Comparison of ENCODE assay signal across 10 cellular contexts in the genomic region with DNA sequence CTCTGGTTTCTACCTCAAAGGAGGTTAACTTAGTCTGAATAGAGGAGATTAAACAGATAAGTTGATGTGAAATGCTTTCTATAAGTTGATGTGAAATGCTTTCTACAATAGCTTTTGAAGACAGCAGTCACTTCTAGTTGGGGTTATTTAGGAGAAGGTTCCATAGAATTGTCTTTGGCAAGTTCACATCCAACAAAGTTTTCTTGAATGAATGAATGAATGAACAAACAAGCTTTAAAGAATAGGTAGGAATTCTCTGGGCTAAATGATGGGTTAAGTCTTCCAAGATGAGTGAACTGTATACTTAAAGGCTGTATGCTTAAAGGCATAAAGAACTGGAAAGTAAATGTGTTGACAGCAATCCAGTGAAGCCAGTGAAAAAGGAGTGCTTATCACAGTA. TPM values are rescaled to one million over a fixed set of nuclear protein-coding genes. Genes with fewer than 3 reads are reported as not detected.
DNase-seq lines count a peak whose midpoint lies in the region; ATAC-seq, FAIRE-seq and TF ChIP-seq lines count a peak whose summit lies in the region.
"Had no signal": no experiment of that assay in that cellular context is flagged by ENCODE, and none has a peak within 500 bp of the region (broad histone marks: within the 10 kb centered on the region; RNA-seq: fewer than 3 reads in every experiment).

No MANE protein-coding gene starts in this region.

- no peaks in the 10 kb centered on the region for H3K9me3 ChIP-seq in DND-41 (ENCODE audit: insufficient read depth, low read length, severe bottlenecking)
- no peaks in the 10 kb centered on the region for H3K9me3 ChIP-seq in neural cell (ENCODE audit: low read length)
- H3K9me3 ChIP-seq: SJSA1 had no signal

- H3K4me3 ChIP-seq in DND-41 (ENCODE audit: low read depth in 1 of 2, low read length in 2 of 2): peak overlapping the region in 1 of 2 experiments; percentile 78; a peak in 3 of 4 replicates
- peak overlapping the region; percentile 99 for H3K4me3 ChIP-seq in NB4 (ENCODE audit: low read depth, low read length)
- peak overlapping the region; percentile 9 for H3K4me3 ChIP-seq in choroid plexus epithelial cell (ENCODE audit: low read depth, low read length)
- H3K4me3 ChIP-seq in neural cell (ENCODE audit: low read length): peak overlapping the region; percentile 82

- no peak for DNase-seq in DND-41
- DNase-seq in NB4 (ENCODE audit: low read depth): no peak
- DNase-seq in choroid plexus epithelial cell (ENCODE audit: low read depth): no peak
- no peak for DNase-seq in ureter (ENCODE audit: low spot score)
- DNase-seq in GDM1 (lab: John Stamatoyannopoulos, UW): no peak
- no peak for DNase-seq in GM19239 (ENCODE audit: insufficient read length, low spot score)
- no peak for DNase-seq in globus pallidus (ENCODE audit: low spot score)

- peaks cover 67% of the 10 kb centered on the region for H3K79me2 ChIP-seq in DND-41 (ENCODE audit: insufficient read depth, low read length)
- peaks cover 42% of the 10 kb centered on the region for H3K79me2 ChIP-seq in neural cell (replicated peaks; ENCODE audit: insufficient read depth, low read length)

- TF ChIP-seq CTCF in DND-41 (IDR thresholded peaks at IDR 0.05; ENCODE audit: borderline replicate concordance, extremely low read depth, low read length, poor library complexity, severe bottlenecking) (no peak), NB4 (IDR thresholded peaks at IDR 0.05; ENCODE audit: low read depth, low read length) (no peak), choroid plexus epithelial cell (conservative IDR thresholded peaks at IDR 0.05; ENCODE audit: low read depth, low read length) (no peak), neural cell (IDR thresholded peaks at IDR 0.05; ENCODE audit: poor library complexity, severe bottlenecking) (no peak)

- no peak for TF ChIP-seq EP300 in neural cell (conservative IDR thresholded peaks at IDR 0.05; ENCODE audit: poor library complexity, severe bottlenecking)

- FAIRE-seq in GM19239 (lab: Jason Lieb, UNC): no peak
- FAIRE-seq: islet of Langerhans had no signal

- H3K9me2 ChIP-seq in neural cell (ENCODE audit: insufficient read depth, low read length): no peaks in the 10 kb centered on the region

- TF ChIP-seq POLR2A in NB4 (IDR thresholded peaks at IDR 0.05; ENCODE audit: extremely low read depth, insufficient read length): no peak

- ATAC-seq in DND-41 (ENCODE audit: insufficient read depth, low read depth): no peak

- H3K27ac ChIP-seq in DND-41 (ENCODE audit: low read length) (no peak overlapping the region; the same call in 1 of the 2 replicates), neural cell (ENCODE audit: low read length) (no peak overlapping the region)
- H3K27ac ChIP-seq: SJSA1 had no signal

- peak overlapping the region; percentile 78 for H3K9ac ChIP-seq in DND-41 (ENCODE audit: low read depth, low read length)
- H3K9ac ChIP-seq in neural cell (ENCODE audit: low read length): no peak overlapping the region

- no peak for TF ChIP-seq RAD21 in neural cell (conservative IDR thresholded peaks at IDR 0.05)

- no peaks in the 10 kb centered on the region for H3F3A ChIP-seq in neural cell (ENCODE audit: insufficient read depth, low read length, poor library complexity, severe bottlenecking)

- H4K20me1 ChIP-seq in DND-41 (ENCODE audit: insufficient read depth, low read length) (peaks cover 12% of the 10 kb centered on the region; the same call in 1 of the 2 replicates), neural cell (ENCODE audit: insufficient read depth) (no peaks in the 10 kb centered on the region)

- peaks cover 47% of the 10 kb centered on the region for H3K4me1 ChIP-seq in DND-41 (ENCODE audit: insufficient read depth, low read length)

- peak overlapping the region; percentile 89 for H3K4me2 ChIP-seq in DND-41 (ENCODE audit: insufficient read depth, low read length)
- peak overlapping the region; percentile 35 for H3K4me2 ChIP-seq in neural cell (ENCODE audit: low read length)

- H2AFZ ChIP-seq in DND-41 (ENCODE audit: low read depth, low read length): no peak overlapping the region
- H2AFZ ChIP-seq in neural cell (ENCODE audit: low read depth, low read length): no peak overlapping the region

- H3K36me3 ChIP-seq in DND-41 (ENCODE audit: insufficient read depth, low read length) (peaks cover 34% of the 10 kb centered on the region), neural cell (ENCODE audit: insufficient read depth, low read length) (no peaks in the 10 kb centered on the region)

- peaks cover 4% of the 10 kb centered on the region for H3K27me3 ChIP-seq in DND-41 (ENCODE audit: insufficient read depth, low read length, poor library complexity)
- H3K27me3 ChIP-seq in neural cell (ENCODE audit: insufficient read depth, low read depth, low read length): no peaks in the 10 kb centered on the region
- H3K27me3 ChIP-seq: SJSA1 had no signal

TF ChIP-seq in neural cell, 6 proteins besides CTCF, POLR2A, EP300 and RAD21:
- TF ChIP-seq, protein P1, sequence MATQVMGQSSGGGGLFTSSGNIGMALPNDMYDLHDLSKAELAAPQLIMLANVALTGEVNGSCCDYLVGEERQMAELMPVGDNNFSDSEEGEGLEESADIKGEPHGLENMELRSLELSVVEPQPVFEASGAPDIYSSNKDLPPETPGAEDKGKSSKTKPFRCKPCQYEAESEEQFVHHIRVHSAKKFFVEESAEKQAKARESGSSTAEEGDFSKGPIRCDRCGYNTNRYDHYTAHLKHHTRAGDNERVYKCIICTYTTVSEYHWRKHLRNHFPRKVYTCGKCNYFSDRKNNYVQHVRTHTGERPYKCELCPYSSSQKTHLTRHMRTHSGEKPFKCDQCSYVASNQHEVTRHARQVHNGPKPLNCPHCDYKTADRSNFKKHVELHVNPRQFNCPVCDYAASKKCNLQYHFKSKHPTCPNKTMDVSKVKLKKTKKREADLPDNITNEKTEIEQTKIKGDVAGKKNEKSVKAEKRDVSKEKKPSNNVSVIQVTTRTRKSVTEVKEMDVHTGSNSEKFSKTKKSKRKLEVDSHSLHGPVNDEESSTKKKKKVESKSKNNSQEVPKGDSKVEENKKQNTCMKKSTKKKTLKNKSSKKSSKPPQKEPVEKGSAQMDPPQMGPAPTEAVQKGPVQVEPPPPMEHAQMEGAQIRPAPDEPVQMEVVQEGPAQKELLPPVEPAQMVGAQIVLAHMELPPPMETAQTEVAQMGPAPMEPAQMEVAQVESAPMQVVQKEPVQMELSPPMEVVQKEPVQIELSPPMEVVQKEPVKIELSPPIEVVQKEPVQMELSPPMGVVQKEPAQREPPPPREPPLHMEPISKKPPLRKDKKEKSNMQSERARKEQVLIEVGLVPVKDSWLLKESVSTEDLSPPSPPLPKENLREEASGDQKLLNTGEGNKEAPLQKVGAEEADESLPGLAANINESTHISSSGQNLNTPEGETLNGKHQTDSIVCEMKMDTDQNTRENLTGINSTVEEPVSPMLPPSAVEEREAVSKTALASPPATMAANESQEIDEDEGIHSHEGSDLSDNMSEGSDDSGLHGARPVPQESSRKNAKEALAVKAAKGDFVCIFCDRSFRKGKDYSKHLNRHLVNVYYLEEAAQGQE (IDR thresholded peaks at IDR 0.05; ENCODE audit: borderline replicate concordance): no peak
- TF ChIP-seq SMC3 (conservative IDR thresholded peaks at IDR 0.05; ENCODE audit: poor library complexity) (no peak), TAF1 (IDR thresholded peaks at IDR 0.05; ENCODE audit: low read depth) (no peak), MXI1 (conservative IDR thresholded peaks at IDR 0.05; ENCODE audit: poor library complexity, severe bottlenecking) (no peak), EZH2 (IDR thresholded peaks at IDR 0.05; ENCODE audit: borderline replicate concordance, insufficient read depth, low read length, poor library complexity, severe bottlenecking) (no peak), POLR2AphosphoS5 (IDR thresholded peaks at IDR 0.05) (no peak)

RNA-seq across cellular contexts. Expression of gene CDC73, which starts 1.9 kb away (rescaled TPM):
- 10.4 and 11.9 TPM in 2 replicates for polyA plus RNA-seq in neural cell
- 45.5 and 52.6 TPM in 2 replicates for polyA minus RNA-seq in neural cell
- total RNA-seq in ureter: 62.1 TPM

RNA-seq across cellular contexts. Expression of gene GLRX2, which starts 18.5 kb away (rescaled TPM):
- polyA plus RNA-seq in neural cell: 4.8 and 6.6 TPM in 2 replicates
- polyA minus RNA-seq in neural cell: 3.5 and 3.9 TPM in 2 replicates
- 16.2 TPM for total RNA-seq in ureter
